In the genomic region with DNA sequence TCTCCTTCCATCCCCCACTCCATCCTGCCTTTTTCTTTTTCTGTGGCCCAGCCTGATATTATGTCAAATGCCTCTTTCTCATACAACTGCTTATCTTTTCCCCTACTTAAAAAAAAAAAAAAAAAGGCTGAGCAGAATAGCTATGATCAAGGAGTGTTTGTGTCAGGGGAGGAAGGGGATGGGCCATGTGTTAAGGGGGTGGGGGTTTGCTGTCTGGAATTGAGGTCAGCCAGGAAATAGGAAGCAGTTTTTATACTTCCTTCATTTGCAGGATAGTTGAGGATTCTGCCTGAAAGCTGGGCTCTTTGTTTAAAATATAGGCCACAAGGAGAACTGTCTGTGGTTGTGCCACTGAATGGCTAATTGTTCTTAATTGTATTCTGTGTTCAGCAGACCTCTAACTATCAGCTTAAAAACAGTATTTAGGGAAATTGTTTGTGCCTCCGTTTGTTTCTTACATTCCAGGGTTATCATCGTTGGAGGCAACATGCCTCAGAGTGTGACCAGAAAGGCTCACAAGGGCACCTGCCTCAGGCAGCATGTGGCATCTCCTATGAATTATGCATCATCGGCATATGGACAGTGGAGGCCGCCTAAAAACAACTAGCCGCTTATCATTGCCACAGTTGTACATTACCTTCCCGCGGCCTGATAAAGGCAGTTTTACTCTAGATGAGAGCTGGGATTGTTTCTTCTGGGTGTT, we compare ENCODE assay signal across 10 cellular contexts.
DNase-seq lines count a peak whose midpoint lies in the region; ATAC-seq and TF ChIP-seq lines count a peak whose summit lies in the region.
"Had no signal": no experiment of that assay in that cellular context is flagged by ENCODE, and none has a peak within 500 bp of the region (broad histone marks: within the 10 kb centered on the region; RNA-seq: fewer than 3 reads in every experiment).

No MANE protein-coding gene starts in this region.

- no peak overlapping the region for H3K4me2 ChIP-seq in neural cell (ENCODE audit: low read length)

- TF ChIP-seq CTCF in neural cell (IDR thresholded peaks at IDR 0.05; ENCODE audit: poor library complexity, severe bottlenecking), result no peak

- in situ Hi-C loops in G401 (cut with HindIII; ENCODE audit: low sequenced_read_pairs), result no loop called here

- H3K9ac ChIP-seq in neural cell (ENCODE audit: low read length), result no peak overlapping the region

- no peaks in the 10 kb centered on the region for H3K36me3 Mint-ChIP-seq in dendritic cell treated with granulocyte-macrophage colony-stimulating factor and Interleukin-4, amounts not matched to agents 40 ng/mL and 50 ng/mL, for 4 days (ENCODE audit: low read depth)
- no peaks in the 10 kb centered on the region for H3K36me3 Mint-ChIP-seq in activated CD4-positive, alpha-beta memory T cell treated with anti-CD3 and anti-CD28 coated beads, Interleukin-2, amount 10 ng/mL, durations not matched to agents 7 days and 5 days (ENCODE audit: low read depth)
- no peaks in the 10 kb centered on the region for H3K36me3 Mint-ChIP-seq in natural killer cell treated with Interleukin-12 subunit alpha and Interleukin-12 subunit beta and Interleukin-15 and Interleukin-18, amount 100 ng/mL, for 72 hours

- POLR2A ChIA-PET in activated CD4-positive, alpha-beta memory T cell treated with anti-CD3 and anti-CD28 coated beads, Interleukin-2, amount 10 ng/mL, durations not matched to agents 7 days and 5 days (lab: Charles Lee), result no interaction called here

- no peaks in the 10 kb centered on the region for H3K36me3 ChIP-seq in neural cell (ENCODE audit: insufficient read depth, low read length)
- H3K36me3 ChIP-seq: neutrophil had no signal

- no peaks in the 10 kb centered on the region for H3K27me3 ChIP-seq in neural cell (ENCODE audit: insufficient read depth, low read depth, low read length)
- H3K27me3 ChIP-seq: neutrophil had no signal

- H3K9me3 ChIP-seq in neural cell (ENCODE audit: low read length), result no peaks in the 10 kb centered on the region
- H3K9me3 ChIP-seq: neutrophil had no signal

- no peak for ATAC-seq in natural killer cell treated with Interleukin-12 subunit alpha and Interleukin-12 subunit beta and Interleukin-15 and Interleukin-18, amount 100 ng/mL, for 72 hours
- ATAC-seq in GM18909 (IDR thresholded peaks at IDR 0.05; ENCODE audit: poor library complexity, unreplicated experiment), result no peak

- no peaks in the 10 kb centered on the region for H4K20me1 ChIP-seq in neural cell (ENCODE audit: insufficient read depth)

- no peak for TF ChIP-seq RAD21 in neural cell (conservative IDR thresholded peaks at IDR 0.05)

- CTCF ChIA-PET in activated CD4-positive, alpha-beta memory T cell treated with anti-CD3 and anti-CD28 coated beads, Interleukin-2, amount 10 ng/mL, durations not matched to agents 7 days and 5 days (lab: Charles Lee), result no interaction called here

- peak overlapping the region; percentile 12 for H3K4me3 ChIP-seq in neural cell (ENCODE audit: low read length)

- peak overlapping the region; percentile 40 for H3K27ac Mint-ChIP-seq in dendritic cell treated with granulocyte-macrophage colony-stimulating factor and Interleukin-4, amounts not matched to agents 40 ng/mL and 50 ng/mL, for 4 days
- no peak overlapping the region for H3K27ac Mint-ChIP-seq in activated CD4-positive, alpha-beta memory T cell treated with anti-CD3 and anti-CD28 coated beads, Interleukin-2, amount 10 ng/mL, durations not matched to agents 7 days and 5 days
- H3K27ac Mint-ChIP-seq in natural killer cell treated with Interleukin-12 subunit alpha and Interleukin-12 subunit beta and Interleukin-15 and Interleukin-18, amount 100 ng/mL, for 72 hours, result no peak overlapping the region

- peaks cover 5% of the 10 kb centered on the region for H3K79me2 ChIP-seq in neural cell (replicated peaks; ENCODE audit: insufficient read depth, low read length)

- H3K27me3 Mint-ChIP-seq in dendritic cell treated with granulocyte-macrophage colony-stimulating factor and Interleukin-4, amounts not matched to agents 40 ng/mL and 50 ng/mL, for 4 days, result no peaks in the 10 kb centered on the region
- no peaks in the 10 kb centered on the region for H3K27me3 Mint-ChIP-seq in activated CD4-positive, alpha-beta memory T cell treated with anti-CD3 and anti-CD28 coated beads, Interleukin-2, amount 10 ng/mL, durations not matched to agents 7 days and 5 days
- H3K27me3 Mint-ChIP-seq in natural killer cell treated with Interleukin-12 subunit alpha and Interleukin-12 subunit beta and Interleukin-15 and Interleukin-18, amount 100 ng/mL, for 72 hours, result no peaks in the 10 kb centered on the region

- H3K4me3 Mint-ChIP-seq in dendritic cell treated with granulocyte-macrophage colony-stimulating factor and Interleukin-4, amounts not matched to agents 40 ng/mL and 50 ng/mL, for 4 days, result no peak overlapping the region
- H3K4me3 Mint-ChIP-seq in activated CD4-positive, alpha-beta memory T cell treated with anti-CD3 and anti-CD28 coated beads, Interleukin-2, amount 10 ng/mL, durations not matched to agents 7 days and 5 days, result no peak overlapping the region
- H3K4me3 Mint-ChIP-seq in natural killer cell treated with Interleukin-12 subunit alpha and Interleukin-12 subunit beta and Interleukin-15 and Interleukin-18, amount 100 ng/mL, for 72 hours, result no peak overlapping the region

- no peaks in the 10 kb centered on the region for H3K9me3 Mint-ChIP-seq in dendritic cell treated with granulocyte-macrophage colony-stimulating factor and Interleukin-4, amounts not matched to agents 40 ng/mL and 50 ng/mL, for 4 days
- H3K9me3 Mint-ChIP-seq in activated CD4-positive, alpha-beta memory T cell treated with anti-CD3 and anti-CD28 coated beads, Interleukin-2, amount 10 ng/mL, durations not matched to agents 7 days and 5 days, result no peaks in the 10 kb centered on the region
- H3K9me3 Mint-ChIP-seq in natural killer cell treated with Interleukin-12 subunit alpha and Interleukin-12 subunit beta and Interleukin-15 and Interleukin-18, amount 100 ng/mL, for 72 hours, result no peaks in the 10 kb centered on the region

- peak overlapping the region; percentile 62 for H3K27ac ChIP-seq in neural cell (ENCODE audit: low read length)
- H3K27ac ChIP-seq: neutrophil had no signal

- peaks cover 59% of the 10 kb centered on the region for H3K4me1 Mint-ChIP-seq in dendritic cell treated with granulocyte-macrophage colony-stimulating factor and Interleukin-4, amounts not matched to agents 40 ng/mL and 50 ng/mL, for 4 days (ENCODE audit: low read depth)
- H3K4me1 Mint-ChIP-seq in activated CD4-positive, alpha-beta memory T cell treated with anti-CD3 and anti-CD28 coated beads, Interleukin-2, amount 10 ng/mL, durations not matched to agents 7 days and 5 days, result no peaks in the 10 kb centered on the region
- H3K4me1 Mint-ChIP-seq in natural killer cell treated with Interleukin-12 subunit alpha and Interleukin-12 subunit beta and Interleukin-15 and Interleukin-18, amount 100 ng/mL, for 72 hours (ENCODE audit: low read depth in 2 of 2), result peaks cover 0 to 3% of the 10 kb centered on the region in 2 donors

- H3K9me2 ChIP-seq in neural cell (ENCODE audit: insufficient read depth, low read length), result no peaks in the 10 kb centered on the region

- TF ChIP-seq EP300 in neural cell (conservative IDR thresholded peaks at IDR 0.05; ENCODE audit: poor library complexity, severe bottlenecking), result no peak

- DNase-seq in G401 (ENCODE audit: low spot score) (peak; percentile 73), NCI-H226 (peak; percentile 11), DMS79 treated with DMSO at 0.1 percent for 48 hours (lab: John Stamatoyannopoulos, UW) (no peak)
- DNase-seq in activated CD4-positive, alpha-beta memory T cell treated with anti-CD3 and anti-CD28 coated beads, Interleukin-2, amount 10 ng/mL, durations not matched to agents 7 days and 5 days, result no peak
- DNase-seq in natural killer cell treated with Interleukin-12 subunit alpha and Interleukin-12 subunit beta and Interleukin-15 and Interleukin-18, amount 100 ng/mL, for 72 hours (ENCODE audit: low spot score), result no peak
- DNase-seq: NCI-H1930 had no signal

- no peaks in the 10 kb centered on the region for H3F3A ChIP-seq in neural cell (ENCODE audit: insufficient read depth, low read length, poor library complexity, severe bottlenecking)

- intact Hi-C loops in dendritic cell treated with granulocyte-macrophage colony-stimulating factor and Interleukin-4, amounts not matched to agents 40 ng/mL and 50 ng/mL, for 4 days (cut with micrococcal nuclease), result no loop called here

- no peak overlapping the region for H2AFZ ChIP-seq in neural cell (ENCODE audit: low read depth, low read length)

TF ChIP-seq in neural cell, 6 proteins besides CTCF, POLR2A, EP300 and RAD21:
- TF ChIP-seq POLR2AphosphoS5 (IDR thresholded peaks at IDR 0.05), result peak; percentile 15
- no peak for TF ChIP-seq MXI1 (conservative IDR thresholded peaks at IDR 0.05; ENCODE audit: poor library complexity, severe bottlenecking)

Comparison
In these comparisons a context has a peak if more than half of its experiments do, and no peak if none do; other contexts are left out.
1. DNase-seq: peak in G401 (single experiment) and NCI-H226 (single experiment); none in activated CD4-positive, alpha-beta memory T cell treated with anti-CD3 and anti-CD28 coated beads, Interleukin-2, amount 10 ng/mL, durations not matched to agents 7 days and 5 days (single experiment), natural killer cell treated with Interleukin-12 subunit alpha and Interleukin-12 subunit beta and Interleukin-15 and Interleukin-18, amount 100 ng/mL, for 72 hours (single experiment) and DMS79 treated with DMSO at 0.1 percent for 48 hours (single experiment).